ENCODE assay signal across 27 cellular contexts in the genomic region with DNA sequence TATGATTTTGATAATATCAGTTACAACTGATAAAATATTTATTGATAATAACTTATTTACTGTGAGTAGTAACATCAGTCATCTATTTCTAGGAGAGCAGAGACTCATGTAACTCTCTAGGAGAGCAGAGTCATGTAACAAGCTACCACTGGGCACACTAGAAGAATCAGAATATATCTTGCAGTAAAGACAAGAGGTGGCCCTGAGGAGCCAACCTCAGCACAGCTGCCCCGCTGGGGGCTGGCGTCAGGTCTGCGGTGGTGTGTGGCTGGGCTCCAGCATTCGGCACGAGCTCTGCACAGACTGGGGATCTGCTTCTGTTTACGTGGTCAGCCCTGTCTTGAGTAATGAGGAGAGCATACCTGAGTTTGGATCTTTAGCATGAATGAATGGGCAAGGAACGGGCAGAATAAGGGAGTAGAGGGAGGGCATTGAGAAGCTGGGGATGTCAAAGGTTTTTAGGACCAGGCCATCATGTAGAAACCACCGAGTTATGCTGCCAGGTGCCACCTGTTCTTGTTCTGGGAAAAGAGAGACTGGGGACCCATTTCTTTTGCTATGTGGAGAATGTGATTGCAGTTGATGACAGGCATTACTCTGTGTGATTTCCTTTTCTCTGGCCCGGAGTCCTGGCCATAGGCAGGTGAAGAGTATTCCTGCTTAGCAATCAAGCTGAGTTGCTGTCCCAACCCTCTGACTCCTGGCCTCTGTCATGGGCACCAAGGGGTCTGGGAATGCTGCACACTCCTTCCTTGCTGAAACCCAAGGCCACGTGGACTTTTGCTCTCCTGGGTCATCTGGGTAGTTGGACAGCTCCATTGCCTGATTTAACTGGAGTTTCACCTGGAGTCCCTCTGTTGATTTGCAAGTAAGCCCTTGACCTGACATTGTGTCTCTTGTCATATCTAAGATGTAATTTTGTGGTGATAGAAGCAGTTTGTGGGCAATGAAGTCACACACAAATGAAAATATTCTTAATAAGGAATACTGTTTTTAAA. TPM values are rescaled to one million over a fixed set of nuclear protein-coding genes. Genes with fewer than 3 reads are reported as not detected.
DNase-seq lines count a peak whose midpoint lies in the region; ATAC-seq and TF ChIP-seq lines count a peak whose summit lies in the region.
"Had no signal": no experiment of that assay in that cellular context is flagged by ENCODE, and none has a peak within 500 bp of the region (broad histone marks: within the 10 kb centered on the region; RNA-seq: fewer than 3 reads in every experiment).

No MANE protein-coding gene starts in this region.

- no peaks in the 10 kb centered on the region for H3K36me3 Mint-ChIP-seq in endodermal cell (ENCODE audit: low read depth)
- no peaks in the 10 kb centered on the region for H3K36me3 Mint-ChIP-seq in CD8-positive, alpha-beta memory T cell
- no peaks in the 10 kb centered on the region for H3K36me3 Mint-ChIP-seq in stimulated activated effector memory CD8-positive, alpha-beta T cell treated with anti-CD3 and anti-CD28 coated beads, Interleukin-12 subunit alpha, Interleukin-12 subunit beta, amount 100 ng/mL, for 72 hours

- no peak overlapping the region for H2BK20ac ChIP-seq in IMR-90 (ENCODE audit: low read depth, low read length)

- intact Hi-C loops in IMR-90 (cut with micrococcal nuclease) = no loop called here

- CTCF ChIA-PET in SK-N-SH (lab: Yijun Ruan, JAX) = no interaction called here
- CTCF ChIA-PET in IMR-90 (lab: Yijun Ruan, JAX) = no interaction called here
- CTCF ChIA-PET in CD8-positive, alpha-beta memory T cell (lab: Charles Lee) = no interaction called here

- H3K4me3 ChIP-seq in SK-N-SH (ENCODE audit: low read depth in 2 of 2, low read length in 1 of 2) (no peak overlapping the region), IMR-90 (ENCODE audit: insufficient read depth, low read depth, low read length) (no peak overlapping the region), endodermal cell (ENCODE audit: low read length) (no peak overlapping the region)
- H3K4me3 ChIP-seq in CD8-positive, alpha-beta memory T cell (ENCODE audit: low read length) = no peak overlapping the region
- H3K4me3 ChIP-seq: BLaER1 treated with 17β-estradiol and CSF1 and Interleukin-3, amounts not matched to agents 10 nM and 100 nM; GM12878 had no signal

- no peaks in the 10 kb centered on the region for H3K9me1 ChIP-seq in IMR-90 (ENCODE audit: insufficient read depth, low read length)

- TF ChIP-seq POLR2A in IMR-90 (IDR thresholded peaks at IDR 0.05; ENCODE audit: low read depth, low read length) = no peak

- TF ChIP-seq RAD21 in SK-N-SH (IDR thresholded peaks at IDR 0.05; ENCODE audit: low read length) (no peak), IMR-90 (IDR thresholded peaks at IDR 0.05; ENCODE audit: low read length) (no peak)

- H3K79me1 ChIP-seq in IMR-90 (ENCODE audit: low read depth in 1 of 2, low read length in 2 of 2) = no peaks in the 10 kb centered on the region

- peaks cover 2% of the 10 kb centered on the region for H3K9me3 Mint-ChIP-seq in endodermal cell
- peaks cover 0 to 8% (median 3%) of the 10 kb centered on the region in 5 donors for H3K9me3 Mint-ChIP-seq in CD8-positive, alpha-beta memory T cell
- peaks cover 4% of the 10 kb centered on the region for H3K9me3 Mint-ChIP-seq in stimulated activated effector memory CD8-positive, alpha-beta T cell treated with anti-CD3 and anti-CD28 coated beads, Interleukin-12 subunit alpha, Interleukin-12 subunit beta, amount 100 ng/mL, for 72 hours

- TF ChIP-seq CTCF in SK-N-SH (IDR thresholded peaks at IDR 0.05) (no peak), IMR-90 (conservative IDR thresholded peaks at IDR 0.05; ENCODE audit: low read depth, low read length) (no peak), endodermal cell (conservative IDR thresholded peaks at IDR 0.05) (peak; percentile 35)

- H3K4me1 Mint-ChIP-seq in endodermal cell = peaks cover 5% of the 10 kb centered on the region
- no peaks in the 10 kb centered on the region for H3K4me1 Mint-ChIP-seq in CD8-positive, alpha-beta memory T cell
- no peaks in the 10 kb centered on the region for H3K4me1 Mint-ChIP-seq in stimulated activated effector memory CD8-positive, alpha-beta T cell treated with anti-CD3 and anti-CD28 coated beads, Interleukin-12 subunit alpha, Interleukin-12 subunit beta, amount 100 ng/mL, for 72 hours

- H4K5ac ChIP-seq in IMR-90 (ENCODE audit: low read depth, low read length) = no peak overlapping the region

- H3K56ac ChIP-seq in IMR-90 (ENCODE audit: extremely low read depth, insufficient read depth, low read length) = no peak overlapping the region

- H3K27me3 ChIP-seq in SK-N-SH (ENCODE audit: insufficient read depth) (no peaks in the 10 kb centered on the region), IMR-90 (ENCODE audit: control insufficient read depth, insufficient read depth, low read length) (peaks cover 6% of the 10 kb centered on the region), endodermal cell (ENCODE audit: control insufficient read depth, insufficient read depth, low read length, poor library complexity, severe bottlenecking) (peaks cover 18% of the 10 kb centered on the region)
- H3K27me3 ChIP-seq in CD8-positive, alpha-beta memory T cell (ENCODE audit: insufficient read depth, low read length, poor library complexity, severe bottlenecking) = no peaks in the 10 kb centered on the region
- H3K27me3 ChIP-seq: BLaER1 treated with 17β-estradiol and CSF1 and Interleukin-3, amounts not matched to agents 10 nM and 100 nM had no signal

- H3K27ac ChIP-seq in SK-N-SH (ENCODE audit: low read depth in 2 of 2, low read length in 1 of 2) (no peak overlapping the region), IMR-90 (ENCODE audit: insufficient read depth, low read length) (no peak overlapping the region), endodermal cell (ENCODE audit: low read depth, low read length) (no peak overlapping the region)
- no peak overlapping the region for H3K27ac ChIP-seq in CD8-positive, alpha-beta memory T cell (ENCODE audit: low read depth, low read length)
- H3K27ac ChIP-seq: BLaER1 treated with 17β-estradiol and CSF1 and Interleukin-3, amounts not matched to agents 10 nM and 100 nM; RWPE1 had no signal

- dilution Hi-C loops in IMR-90 (cut with HindIII; ENCODE audit: low sequenced_read_pairs, unreplicated experiment) = no loop called here

- no TSS peak for BruUV-seq in IMR-90 (replicated peaks; lab: Mats Ljungman, UMichigan)

- H4K20me1 ChIP-seq in SK-N-SH (ENCODE audit: insufficient read depth) (no peaks in the 10 kb centered on the region), IMR-90 (ENCODE audit: insufficient read depth, low read length) (no peaks in the 10 kb centered on the region)
- H4K20me1 ChIP-seq: BLaER1 treated with 17β-estradiol and CSF1 and Interleukin-3, amounts not matched to agents 10 nM and 100 nM had no signal

- H4K8ac ChIP-seq in IMR-90 (ENCODE audit: low read depth in 2 of 2, low read length in 2 of 2) = no peak overlapping the region

- H2AFZ ChIP-seq in SK-N-SH (ENCODE audit: low read depth) = no peak overlapping the region
- peak overlapping the region; percentile 56 for H2AFZ ChIP-seq in IMR-90 (replicated peaks; ENCODE audit: low read length, poor library complexity)

- no peak overlapping the region for H3K4me3 Mint-ChIP-seq in endodermal cell
- H3K4me3 Mint-ChIP-seq in CD8-positive, alpha-beta memory T cell = no peak overlapping the region
- no peak overlapping the region for H3K4me3 Mint-ChIP-seq in stimulated activated effector memory CD8-positive, alpha-beta T cell treated with anti-CD3 and anti-CD28 coated beads, Interleukin-12 subunit alpha, Interleukin-12 subunit beta, amount 100 ng/mL, for 72 hours
- H3K4me3 Mint-ChIP-seq: CD4-positive, alpha-beta T cell had no signal

- WGBS in SK-N-SH (ENCODE audit: low lambda C conversion rate) = 18% methylated on average over 7 of the region's 10 CpGs
- 43% methylated on average over 2 of the region's 10 CpGs; no CpG with 5 or more reads in 1 of the 2 experiments for WGBS in IMR-90 (ENCODE audit: extremely low coverage in 2 of 2, insufficient read length in 1 of 2), 2 experiments
- 87% methylated on average over 8 to 10 of the region's 10 CpGs for WGBS in endodermal cell (ENCODE audit: insufficient coverage in 1 of 2, insufficient read length in 1 of 2), 2 experiments

- in situ Hi-C loops in IMR-90 (cut with MboI; ENCODE audit: low sequenced_read_pairs) = no loop called here

- POLR2A ChIA-PET in SK-N-SH (lab: Yijun Ruan, JAX) = no interaction called here
- POLR2A ChIA-PET in IMR-90 (lab: Charles Lee; ENCODE audit: unreplicated experiment) = no interaction called here
- POLR2A ChIA-PET in CD8-positive, alpha-beta memory T cell (lab: Charles Lee) = no interaction called here

- no peaks in the 10 kb centered on the region for H3K9me3 ChIP-seq in SK-N-SH
- H3K9me3 ChIP-seq in IMR-90 (ENCODE audit: control insufficient read depth, insufficient read depth, low read length) = peaks cover under 1% of the 10 kb centered on the region; the same call in 1 of the 2 replicates
- peaks cover 3% of the 10 kb centered on the region for H3K9me3 ChIP-seq in endodermal cell (ENCODE audit: control insufficient read depth, low read length)
- H3K9me3 ChIP-seq in CD8-positive, alpha-beta memory T cell (ENCODE audit: low read length) = no peaks in the 10 kb centered on the region

- H3K4me2 ChIP-seq in SK-N-SH (no peak overlapping the region), IMR-90 (ENCODE audit: low read depth, low read length) (no peak overlapping the region)

- peaks cover 18% of the 10 kb centered on the region for H3K27me3 Mint-ChIP-seq in endodermal cell (ENCODE audit: insufficient read depth)
- peaks cover 3 to 10% of the 10 kb centered on the region in 2 donors for H3K27me3 Mint-ChIP-seq in CD8-positive, alpha-beta memory T cell

- no peaks in the 10 kb centered on the region for H3K9me2 ChIP-seq in SK-N-SH

- no peak overlapping the region for H3K4ac ChIP-seq in IMR-90 (ENCODE audit: low read depth, low read length)

- H2AK5ac ChIP-seq in IMR-90 (ENCODE audit: low read depth, low read length) = no peak overlapping the region

- no peak overlapping the region for H2BK5ac ChIP-seq in IMR-90 (ENCODE audit: low read depth, low read length, poor library complexity, severe bottlenecking)

- no peaks in the 10 kb centered on the region for H3K36me3 ChIP-seq in SK-N-SH (replicated peaks in 1 of 2; ENCODE audit: control insufficient read depth in 1 of 2, insufficient read depth in 2 of 2, low read length in 1 of 2)
- H3K36me3 ChIP-seq in IMR-90 (ENCODE audit: control insufficient read depth, insufficient read depth, low read length) = no peaks in the 10 kb centered on the region
- no peaks in the 10 kb centered on the region for H3K36me3 ChIP-seq in endodermal cell (ENCODE audit: control insufficient read depth, insufficient read depth, low read length)
- H3K36me3 ChIP-seq in CD8-positive, alpha-beta memory T cell (ENCODE audit: insufficient read depth, low read length) = no peaks in the 10 kb centered on the region
- H3K36me3 ChIP-seq: BLaER1 treated with 17β-estradiol and CSF1 and Interleukin-3, amounts not matched to agents 10 nM and 100 nM had no signal

- H2BK120ac ChIP-seq in IMR-90 (ENCODE audit: low read depth, low read length) = no peak overlapping the region

- TF ChIP-seq EP300 in SK-N-SH (IDR thresholded peaks at IDR 0.05; ENCODE audit: borderline replicate concordance in 1 of 2, low read depth in 1 of 2, low read length in 1 of 2) = no peak

- no peak overlapping the region for H3K27ac Mint-ChIP-seq in endodermal cell
- H3K27ac Mint-ChIP-seq in CD8-positive, alpha-beta memory T cell = no peak overlapping the region
- H3K27ac Mint-ChIP-seq in stimulated activated effector memory CD8-positive, alpha-beta T cell treated with anti-CD3 and anti-CD28 coated beads, Interleukin-12 subunit alpha, Interleukin-12 subunit beta, amount 100 ng/mL, for 72 hours = no peak overlapping the region
- H3K27ac Mint-ChIP-seq: CD4-positive, alpha-beta T cell had no signal

- H2AK9ac ChIP-seq in IMR-90 (replicated peaks; ENCODE audit: low read depth, low read length, poor library complexity) = no peak overlapping the region

- no peaks in the 10 kb centered on the region for H3K4me1 ChIP-seq in SK-N-SH (ENCODE audit: control insufficient read depth in 1 of 2, insufficient read depth in 2 of 2, low read depth in 1 of 2, low read length in 1 of 2)
- no peaks in the 10 kb centered on the region for H3K4me1 ChIP-seq in IMR-90 (ENCODE audit: control insufficient read depth, insufficient read depth, low read length)
- no peaks in the 10 kb centered on the region for H3K4me1 ChIP-seq in endodermal cell (ENCODE audit: control insufficient read depth, insufficient read depth, low read length)
- H3K4me1 ChIP-seq in CD8-positive, alpha-beta memory T cell (ENCODE audit: insufficient read depth, low read length) = no peaks in the 10 kb centered on the region
- H3K4me1 ChIP-seq: BLaER1 treated with 17β-estradiol and CSF1 and Interleukin-3, amounts not matched to agents 10 nM and 100 nM had no signal

- no peaks in the 10 kb centered on the region for H3F3A ChIP-seq in SK-N-SH (replicated peaks; ENCODE audit: insufficient read depth)

- H4K91ac ChIP-seq in IMR-90 (ENCODE audit: insufficient read depth, low read depth, low read length) = no peak overlapping the region

- H3K14ac ChIP-seq in IMR-90 (replicated peaks; ENCODE audit: low read depth, low read length) = no peak overlapping the region

- H2BK15ac ChIP-seq in IMR-90 (ENCODE audit: low read depth, low read length) = no peak overlapping the region

- no peaks in the 10 kb centered on the region for H3K79me2 ChIP-seq in SK-N-SH (ENCODE audit: insufficient read depth)

- ATAC-seq in SK-N-SH treated with all-trans-retinoic acid at 6 μM for 48 hours (no peak), IMR-90 (ENCODE audit: low read depth) (no peak)
- no peak for ATAC-seq in stimulated activated effector memory CD8-positive, alpha-beta T cell treated with anti-CD3 and anti-CD28 coated beads, Interleukin-12 subunit alpha, Interleukin-12 subunit beta, amount 100 ng/mL, for 72 hours
- ATAC-seq: GM12878 had no signal

- no peak overlapping the region for H3K9ac ChIP-seq in SK-N-SH
- no peak overlapping the region for H3K9ac ChIP-seq in IMR-90 (ENCODE audit: low read depth, low read length)
- H3K9ac ChIP-seq in endodermal cell (ENCODE audit: extremely low read depth, low read length, poor library complexity, severe bottlenecking) = no peak overlapping the region
- H3K9ac ChIP-seq: BLaER1 treated with 17β-estradiol and CSF1 and Interleukin-3, amounts not matched to agents 10 nM and 100 nM had no signal

- no peak overlapping the region for H3K23ac ChIP-seq in IMR-90 (ENCODE audit: low read depth, low read length)

- no peak overlapping the region for H3K18ac ChIP-seq in IMR-90 (ENCODE audit: low read depth, low read length)

- no peak for DNase-seq in SK-N-SH
- DNase-seq in IMR-90 = no peak
- DNase-seq in endodermal cell = peak; percentile 57
- DNase-seq in activated CD4-positive, alpha-beta T cell treated with anti-CD3 and anti-CD28 coated beads for 48 hours = no peak
- DNase-seq in CD8-positive, alpha-beta memory T cell = no peak
- no peak for DNase-seq in stimulated activated effector memory CD8-positive, alpha-beta T cell treated with anti-CD3 and anti-CD28 coated beads, Interleukin-12 subunit alpha, Interleukin-12 subunit beta, amount 100 ng/mL, for 72 hours (ENCODE audit: low spot score in 2 of 2)
- no peak for DNase-seq in ureter (ENCODE audit: low spot score)
- DNase-seq: 8988T; CD4-positive, alpha-beta T cell; COR-L47; DMS53; GDM1; Kasumi-1; NCI-H1092 treated with DMSO at 0.1 percent for 48 hours; NCI-H1436; NCI-H1930; NCI-H2107; NCI-H524; NCI-H774; SHP77 had no signal

RNA-seq across cellular contexts. Expression of a gene that starts 50.9 kb away (rescaled TPM):
- not detected in 2 replicates for polyA plus RNA-seq in SK-N-SH (2012; rRNA removed)
- polyA plus RNA-seq in SK-N-SH (2012; cell fraction: cytosol; rRNA removed) = not detected in 2 replicates
- polyA plus RNA-seq in SK-N-SH (2012; cell fraction: nucleus; rRNA removed) = not detected in 2 replicates
- total RNA-seq in IMR-90 (2012; rRNA removed) = under 0.01 TPM in 1 of 2 replicates, not detected in the other
- polyA plus RNA-seq in IMR-90 (2012; rRNA removed) = 0.01 and 0.02 TPM in 2 replicates
- polyA plus RNA-seq in IMR-90 (2012; cell fraction: cytosol; rRNA removed) = not detected in 2 replicates
- 0.01 TPM in 1 of 2 replicates, not detected in the other for polyA plus RNA-seq in IMR-90 (2012; cell fraction: nucleus; rRNA removed; ENCODE audit: low replicate concordance)
- not detected for total RNA-seq in endodermal cell
- polyA plus RNA-seq in endodermal cell (2013, experiment 1 of 2) = not detected
- polyA plus RNA-seq in endodermal cell (2013, experiment 2 of 2) = not detected
- not detected for total RNA-seq in CD8-positive, alpha-beta memory T cell
- polyA plus RNA-seq in CD8-positive, alpha-beta memory T cell = not detected
- total RNA-seq in ureter = not detected
- total RNA-seq: CD4-positive, alpha-beta T cell; GM12878; H4; SK-MEL-5; T-helper 1 cell treated with Interleukin-12 subunit alpha and Interleukin-12 subunit beta and Interleukin-4 antibody, amounts not matched to agents 30 ng/mL and 1 ng/mL, for 36 hours had no signal
